ENCODE assay signal across 8 cellular contexts in the genomic region with DNA sequence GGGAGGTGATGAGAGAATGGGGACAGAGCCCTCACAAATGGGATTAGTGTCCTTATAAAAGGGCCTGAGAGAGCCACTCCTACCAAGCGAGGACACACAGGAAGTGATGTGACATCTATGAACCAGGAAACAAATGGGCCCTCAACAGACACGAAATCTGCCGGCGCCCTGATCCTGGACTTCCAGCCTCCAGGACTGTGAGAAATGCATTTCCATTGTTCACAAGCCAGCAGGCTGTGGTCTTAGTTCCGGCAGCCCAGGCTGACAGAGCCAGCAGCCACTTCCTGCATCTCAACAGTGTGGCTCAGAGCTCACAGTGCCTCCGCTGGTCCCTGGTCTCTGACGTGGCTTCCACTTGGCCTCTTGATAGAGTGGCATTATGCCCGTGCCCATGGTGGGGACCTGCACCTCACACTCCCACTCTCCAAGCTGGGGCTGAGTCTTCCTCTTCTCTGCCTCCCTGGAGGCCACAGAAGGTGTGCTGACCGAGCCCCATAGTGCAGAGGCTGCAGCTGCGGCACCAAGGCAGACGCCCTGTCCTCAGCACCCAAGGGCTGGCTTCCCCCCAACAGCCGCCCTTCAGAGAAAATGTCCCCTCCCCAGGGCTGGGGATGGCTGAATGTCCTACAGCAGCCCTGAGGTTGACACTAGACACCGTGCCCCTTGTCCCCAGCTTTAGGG. TPM values are rescaled to one million over a fixed set of nuclear protein-coding genes. Genes with fewer than 3 reads are reported as not detected.
A peak's percentile ranks its signal among the peaks of the same experiment; 100 is the strongest.
DNase-seq lines count a peak whose midpoint lies in the region; ATAC-seq lines count a peak whose summit lies in the region.

No MANE protein-coding gene starts in this region.

- no peak for ATAC-seq in HG03108 (IDR thresholded peaks at IDR 0.05; ENCODE audit: unreplicated experiment)

- H3K4me3 ChIP-seq in MG63: no peak overlapping the region

- H3K9me3 ChIP-seq in MG63: no peaks in the 10 kb centered on the region

- H3K27me3 ChIP-seq in MG63: no peaks in the 10 kb centered on the region

- DNase-seq in MG63: peak; percentile 31
- DNase-seq in activated T-cell treated with anti-CD3 and anti-CD28 coated beads for 4 hours: peak; percentile 32
- DNase-seq in fibroblast of peridontal ligament (ENCODE audit: extremely low read depth): peak; percentile 29
- DNase-seq in stimulated activated CD8-positive, alpha-beta memory T cell treated with anti-CD3 and anti-CD28 coated beads, Interleukin-2, amount 100 ng/mL, for 1 hour (ENCODE audit: low read depth in 2 of 2): peak; percentile 29 to 35
- DNase-seq in HPDE6-E6E7 (ENCODE audit: extremely low spot score): no peak
- no peak for DNase-seq in COLO829 (ENCODE audit: low spot score)
- DNase-seq in cortex of kidney (lab: John Stamatoyannopoulos, UW): no peak

- peaks cover 5% of the 10 kb centered on the region for H3K36me3 ChIP-seq in MG63

RNA-seq across cellular contexts. Expression of gene ACOT7, which starts 44.9 kb away (rescaled TPM):
- 80.9 and 91.4 TPM in 2 replicates for total RNA-seq in MG63 (2014; rRNA removed; shearing (Covaris generic); ENCODE audit: low replicate concordance)

Comparison
In these comparisons a context has a peak if more than half of its experiments do, and no peak if none do; other contexts are left out.
1. DNase-seq: peak in MG63 (single experiment), activated T-cell treated with anti-CD3 and anti-CD28 coated beads for 4 hours (single experiment), fibroblast of peridontal ligament (single experiment) and stimulated activated CD8-positive, alpha-beta memory T cell treated with anti-CD3 and anti-CD28 coated beads, Interleukin-2, amount 100 ng/mL, for 1 hour (2 of 2); none in HPDE6-E6E7 (single experiment), COLO829 (single experiment) and cortex of kidney (single experiment).